In genomic region chr7:157641866-157642265, GRCh38 we compare ENCODE assay signal across 32 cellular contexts.
"Had no signal": no experiment of that assay in that cellular context is flagged by ENCODE, and none has a peak within 500 bp of the region (broad histone marks: within the 10 kb centered on the region; RNA-seq: fewer than 3 reads in every experiment).

No MANE protein-coding gene starts in this region.

- DNase-seq: activated B cell treated with CpG ODN at 0.5 μM for 24 hours; activated CD4-positive, alpha-beta T cell treated with anti-CD3 and anti-CD28 coated beads for 48 hours; activated CD4-positive, alpha-beta T cell treated with anti-CD3 and anti-CD28 coated beads, Interleukin-2, amount 50 U/mL, for 1 hour; activated CD4-positive, alpha-beta T cell treated with anti-CD3 and anti-CD28 coated beads, Interleukin-2, amount 50 U/mL, for 48 hours; activated CD8-positive, alpha-beta memory T cell treated with anti-CD3 and anti-CD28 coated beads for 24 hours; activated CD8-positive, alpha-beta T cell treated with anti-CD3 and anti-CD28 coated beads for 36 hours; activated effector memory CD4-positive, alpha-beta T cell treated with Interleukin-2 at 50 U/mL for 16 hours; activated gamma-delta T cell treated with Interleukin-2 at 50 U/mL for 16 hours; activated naive CD4-positive, alpha-beta T cell treated with anti-CD3 and anti-CD28 coated beads, Interleukin-2, amount 50 U/mL, for 16 hours; activated naive CD4-positive, alpha-beta T cell treated with Interleukin-2 at 50 U/mL for 16 hours; activated T-cell treated with anti-CD3 and anti-CD28 coated beads, Interleukin-2, amount 50 U/mL, for 4 hours; amniotic stem cell; anterior cingulate cortex; central memory CD4-positive, alpha-beta T cell; dorsolateral prefrontal cortex; effector memory CD4-positive, alpha-beta T cell; erythroblast; foreskin keratinocyte; gastrocnemius medialis; glutamatergic neuron; T-helper 1 cell; T-helper 17 cell; T1000; WERI-Rb-1 had no signal

- H3K4me1 ChIP-seq: esophagus muscularis mucosa, foreskin keratinocyte, gastrocnemius medialis had no signal

- H3K36me3 ChIP-seq: cardiac muscle cell, esophagus muscularis mucosa, gastrocnemius medialis had no signal

- H3K4me3 ChIP-seq: cardiac muscle cell, coronary artery, dorsolateral prefrontal cortex, esophagus muscularis mucosa, gastrocnemius medialis had no signal

- H3K27me3 ChIP-seq: cardiac muscle cell, dorsolateral prefrontal cortex, foreskin keratinocyte, gastrocnemius medialis had no signal

- H3K9me3 ChIP-seq: gastrocnemius medialis had no signal

- H3K27me3 Mint-ChIP-seq: T-helper 17 cell had no signal

- H3K27ac Mint-ChIP-seq: activated B cell treated with CpG ODN at 0.5 μM for 24 hours; activated CD8-positive, alpha-beta T cell treated with anti-CD3 and anti-CD28 coated beads for 36 hours; activated naive CD8-positive, alpha-beta T cell; activated T-helper 17 cell treated with anti-CD3 and anti-CD28 coated beads, Interleukin-2, amount 50 U/mL, for 72 hours; dendritic cell treated with granulocyte-macrophage colony-stimulating factor and Interleukin-4, amounts not matched to agents 40 ng/mL and 50 ng/mL, for 4 days; T-helper 17 cell; T-helper 2 cell treated with Interferon-gamma antibody and Interleukin-4, amounts not matched to agents 5 μg/mL and 100 μg/mL, for 36 hours had no signal

- H3K4me1 Mint-ChIP-seq: activated B cell treated with CpG ODN at 0.5 μM for 24 hours; activated T-helper 17 cell treated with anti-CD3 and anti-CD28 coated beads, Interleukin-2, amount 50 U/mL, for 72 hours; T-helper 17 cell had no signal

- FAIRE-seq: astrocyte had no signal

- H3K27ac ChIP-seq: cardiac muscle cell, coronary artery, dorsolateral prefrontal cortex, esophagus muscularis mucosa, foreskin keratinocyte, gastrocnemius medialis, WERI-Rb-1 had no signal

- H3K4me3 Mint-ChIP-seq: activated B cell treated with CpG ODN at 0.5 μM for 24 hours; activated CD8-positive, alpha-beta T cell treated with anti-CD3 and anti-CD28 coated beads for 36 hours; activated naive CD8-positive, alpha-beta T cell; activated T-cell treated with anti-CD3 and anti-CD28 coated beads, Interleukin-2, amount 50 U/mL, for 4 hours; activated T-helper 17 cell treated with anti-CD3 and anti-CD28 coated beads, Interleukin-2, amount 50 U/mL, for 72 hours; dendritic cell treated with granulocyte-macrophage colony-stimulating factor and Interleukin-4, amounts not matched to agents 40 ng/mL and 50 ng/mL, for 4 days; T-helper 17 cell; T-helper 2 cell treated with Interferon-gamma antibody and Interleukin-4, amounts not matched to agents 5 μg/mL and 100 μg/mL, for 36 hours had no signal
